Comparison of ENCODE assay signal across 8 cellular contexts in genomic region chr11:65423516-65424199, GRCh38. TPM values are rescaled to one million over a fixed set of nuclear protein-coding genes. Genes with fewer than 3 reads are reported as not detected.
DNase-seq lines count a peak whose midpoint lies in the region; ATAC-seq, FAIRE-seq and TF ChIP-seq lines count a peak whose summit lies in the region.

No MANE protein-coding gene starts in this region.

- H3K4me1 Mint-ChIP-seq in stimulated activated effector memory CD8-positive, alpha-beta T cell treated with anti-CD3 and anti-CD28 coated beads, Interleukin-12 subunit alpha, Interleukin-12 subunit beta, amount 100 ng/mL, for 72 hours: peaks cover 75% of the 10 kb centered on the region

- no peaks in the 10 kb centered on the region for H3K9me2 ChIP-seq in OCI-LY7 (ENCODE audit: insufficient read depth, low read length)

- FAIRE-seq in K562 (lab: Jason Lieb, UNC) (no peak), kidney (lab: Jason Lieb, UNC) (no peak)

- H3K4me1 ChIP-seq in OCI-LY7 (ENCODE audit: insufficient read depth, low read length, poor library complexity, severe bottlenecking) (peaks cover 56% of the 10 kb centered on the region), K562 (replicated peaks in 1 of 2; ENCODE audit: control insufficient read depth in 2 of 2, insufficient read depth in 2 of 2, low read length in 2 of 2) (peaks cover 33 to 37% of the 10 kb centered on the region in 2 experiments), kidney (ENCODE audit: control insufficient read depth in 1 of 2, insufficient read depth in 1 of 2, low read depth in 1 of 2, low read length in 2 of 2) (peaks cover 13 to 30% of the 10 kb centered on the region in 2 donors)

- ATAC-seq in K562 (no peak), HG03175 (IDR thresholded peaks at IDR 0.05; ENCODE audit: unreplicated experiment) (no peak), GM18498 (IDR thresholded peaks at IDR 0.05; ENCODE audit: unreplicated experiment) (no peak), HG03520 (IDR thresholded peaks at IDR 0.05; ENCODE audit: unreplicated experiment) (no peak)
- ATAC-seq in stimulated activated effector memory CD8-positive, alpha-beta T cell treated with anti-CD3 and anti-CD28 coated beads, Interleukin-12 subunit alpha, Interleukin-12 subunit beta, amount 100 ng/mL, for 72 hours: no peak

- POLR2A ChIA-PET in OCI-LY7 (lab: Charles Lee) (interaction anchor here (0.7 to 11.5 kb wide), 14 partner anchors 7 to 81 kb away, joined by 3 to 237 read pairs (median 4); partner anchors contain the start of gene MALAT1), K562 (lab: Yijun Ruan, JAX) (interaction anchor here (0.5 to 17.3 kb wide), 85 partner anchors 7 to 1546 kb away, joined by 3 to 1349 read pairs (median 5); partner anchors contain the start of genes CAPN1, CDC42EP2, DPF2 and EHBP1L1)

- H3K79me2 ChIP-seq in OCI-LY7 (ENCODE audit: insufficient read depth, low read depth, low read length): peaks cover 93% of the 10 kb centered on the region
- peaks cover 93% of the 10 kb centered on the region for H3K79me2 ChIP-seq in K562 (ENCODE audit: control insufficient read depth, insufficient read depth, low read length)

- H3K36me3 ChIP-seq in OCI-LY7 (ENCODE audit: insufficient read depth, low read length) (peaks cover 42% of the 10 kb centered on the region), K562 (ENCODE audit: control insufficient read depth, insufficient read depth, low read length) (peaks cover 50% of the 10 kb centered on the region), kidney (ENCODE audit: control insufficient read depth in 1 of 2, insufficient read depth in 2 of 2, low read length in 2 of 2) (peaks cover 26 to 48% of the 10 kb centered on the region in 2 donors)

- peak overlapping the region; percentile 91 for H3K4me2 ChIP-seq in OCI-LY7 (ENCODE audit: low read length)
- H3K4me2 ChIP-seq in K562 (ENCODE audit: insufficient read depth, low read length): peak overlapping the region; percentile 97

- H3K9me3 Mint-ChIP-seq in stimulated activated effector memory CD8-positive, alpha-beta T cell treated with anti-CD3 and anti-CD28 coated beads, Interleukin-12 subunit alpha, Interleukin-12 subunit beta, amount 100 ng/mL, for 72 hours: no peaks in the 10 kb centered on the region

- peak overlapping the region; percentile 100 for H3K27ac Mint-ChIP-seq in stimulated activated effector memory CD8-positive, alpha-beta T cell treated with anti-CD3 and anti-CD28 coated beads, Interleukin-12 subunit alpha, Interleukin-12 subunit beta, amount 100 ng/mL, for 72 hours

- no peaks in the 10 kb centered on the region for H3K9me1 ChIP-seq in K562 (ENCODE audit: control insufficient read depth, insufficient read depth, low read length)

- no peak for TF ChIP-seq POLR2A in K562 (conservative IDR thresholded peaks at IDR 0.05)

- peak overlapping the region; percentile 96 for H3K4me3 Mint-ChIP-seq in stimulated activated effector memory CD8-positive, alpha-beta T cell treated with anti-CD3 and anti-CD28 coated beads, Interleukin-12 subunit alpha, Interleukin-12 subunit beta, amount 100 ng/mL, for 72 hours

- BruUV-seq in OCI-LY7 (replicated peaks; lab: Mats Ljungman, UMichigan) (no TSS peak), K562 (replicated peaks; lab: Mats Ljungman, UMichigan) (no TSS peak)

- TF ChIP-seq CTCF in OCI-LY7 (conservative IDR thresholded peaks at IDR 0.05; ENCODE audit: low read length): no peak
- no peak for TF ChIP-seq CTCF in K562 (IDR thresholded peaks at IDR 0.05 in 2 of 3, conservative IDR thresholded peaks at IDR 0.05 in 1 of 3; ENCODE audit: insufficient read depth in 2 of 3, low read depth in 1 of 3, low read length in 3 of 3)
- no peak for TF ChIP-seq CTCF in kidney (IDR thresholded peaks at IDR 0.05; ENCODE audit: borderline replicate concordance, extremely low read depth, insufficient read depth)

- H4K20me1 ChIP-seq in OCI-LY7 (ENCODE audit: insufficient read depth, low read length) (peaks cover 24% of the 10 kb centered on the region), K562 (replicated peaks; ENCODE audit: control insufficient read depth, insufficient read depth, low read length) (peaks cover 59% of the 10 kb centered on the region)

- no peak overlapping the region for H2AFZ ChIP-seq in OCI-LY7 (ENCODE audit: low read length)
- H2AFZ ChIP-seq in K562 (ENCODE audit: low read depth, low read length): no peak overlapping the region

- WGBS in K562 (ENCODE audit: insufficient coverage, low coverage, missing lambda C conversion rate): 1% methylated on average over 19 of the region's 19 CpGs

- intact Hi-C loops in OCI-LY7 (cut with micrococcal nuclease; ENCODE audit: unreplicated experiment) (loop anchor here (2.0 kb wide), 1 partner anchor 33 kb away; no protein-coding TSS in a partner anchor), K562 (cut with micrococcal nuclease) (no loop called here), kidney (cut with DNase I) (no loop called here)

- in situ Hi-C loops in K562 (cut with MboI): no loop called here

- H3K27ac ChIP-seq in OCI-LY7 (ENCODE audit: low read depth, low read length, poor library complexity, severe bottlenecking) (peak overlapping the region; percentile 97), K562 (ENCODE audit: extremely low read depth, low read depth, low read length) (peak overlapping the region; percentile 98), kidney (ENCODE audit: low read depth in 2 of 2, low read length in 2 of 2) (peak overlapping the region; percentile 99 to 100)

- no peak for TF ChIP-seq RAD21 in K562 (CRISPR knock-in tag; conservative IDR thresholded peaks at IDR 0.05 in 1 of 2, IDR thresholded peaks at IDR 0.05 in 1 of 2)

- H3K27me3 ChIP-seq in K562 (ENCODE audit: control insufficient read depth in 2 of 2, insufficient read depth in 2 of 2, low read length in 2 of 2): no peaks in the 10 kb centered on the region

- DNase-seq in EL (peak; percentile 45), OCI-LY7 (ENCODE audit: low spot score) (peak; percentile 45), K562 (ENCODE audit: extremely low read depth in 1 of 4, low spot score in 3 of 4) (peak in 1 of 4 experiments; percentile 47), kidney (peak; percentile 78)
- DNase-seq in stimulated activated effector memory CD8-positive, alpha-beta T cell treated with anti-CD3 and anti-CD28 coated beads, Interleukin-12 subunit alpha, Interleukin-12 subunit beta, amount 100 ng/mL, for 72 hours (ENCODE audit: low spot score in 2 of 2): peak in 1 of 2 donors; percentile 79

- TF ChIP-seq EP300 in K562 (IDR thresholded peaks at IDR 0.05; ENCODE audit: low read length): no peak

- H3K9ac ChIP-seq in K562 (ENCODE audit: insufficient read depth in 1 of 2, low read depth in 2 of 2, low read length in 2 of 2) (peak overlapping the region; percentile 98 to 100), kidney (ENCODE audit: low read length in 2 of 2) (peak overlapping the region; percentile 99 to 100)

- H3K4me3 ChIP-seq in OCI-LY7 (ENCODE audit: low read depth, low read length, poor library complexity, severe bottlenecking) (peak overlapping the region; percentile 73), K562 (peak overlapping the region; percentile 79), kidney (ENCODE audit: low read length in 2 of 2) (peak overlapping the region; percentile 98 to 99)

- CTCF ChIA-PET in OCI-LY7 (lab: Charles Lee; ENCODE audit: unreplicated experiment): interaction anchor here (0.5 to 1.3 kb wide), 2 partner anchors 64 to 90 kb away, joined by 8 to 9 read pairs; partner anchors contain the start of gene DPF2
- CTCF ChIA-PET in K562 (lab: Yijun Ruan, JAX; ENCODE audit: low intra/inter-chr PET ratio): no interaction called here

- H3K9me3 ChIP-seq in OCI-LY7 (ENCODE audit: low read length) (no peaks in the 10 kb centered on the region), K562 (replicated peaks; ENCODE audit: control insufficient read depth, insufficient read depth, low read depth, low read length) (no peaks in the 10 kb centered on the region), kidney (ENCODE audit: control insufficient read depth in 1 of 2, low read length in 2 of 2) (no peaks in the 10 kb centered on the region)

- H3K36me3 Mint-ChIP-seq in stimulated activated effector memory CD8-positive, alpha-beta T cell treated with anti-CD3 and anti-CD28 coated beads, Interleukin-12 subunit alpha, Interleukin-12 subunit beta, amount 100 ng/mL, for 72 hours: peaks cover 100% of the 10 kb centered on the region

RNA-seq across cellular contexts. Expression of gene NEAT1, which starts 1.1 kb away (rescaled TPM):
- 30.1 and 52.2 TPM in 2 replicates for total RNA-seq in OCI-LY7 (2014; rRNA removed; shearing (Covaris generic))
- total RNA-seq in OCI-LY7 (2022): 390 and 440 TPM in 2 replicates
- 684 and 1,510 TPM in 2 replicates for total RNA-seq in K562 (2011; cell fraction: chromatin; rRNA removed; ENCODE audit: low replicate concordance)
- 291 and 321 TPM in 2 replicates for total RNA-seq in K562 (2011; cell fraction: nucleolus; rRNA removed)
- total RNA-seq in K562 (2011; cell fraction: nucleoplasm; rRNA removed): 737 and 1,283 TPM in 2 replicates
- 15.2 and 20.1 TPM in 2 replicates for total RNA-seq in K562 (2014; rRNA removed)
- 62.8 and 76.9 TPM in 2 replicates for total RNA-seq in K562 (2014; rRNA removed; fragmentation: Illumina TruSeq; extraction: Trizol)
- 26.3 and 31.5 TPM in 2 replicates for total RNA-seq in K562 (2015; rRNA removed; fragmentation: Illumina TruSeq; extraction: Trizol)
- total RNA-seq in K562 (2021): 129 and 208 TPM in 2 replicates
- polyA plus RNA-seq in K562 (2011; rRNA removed): 56.2 and 171 TPM in 2 replicates
- polyA plus RNA-seq in K562 (2011; cell fraction: cytosol; rRNA removed): 45.5 and 49.2 TPM in 2 replicates
- 234 and 651 TPM in 2 replicates for polyA plus RNA-seq in K562 (2011; cell fraction: nucleus; rRNA removed)
- polyA plus RNA-seq in K562 (2012): 312 and 328 TPM in 2 replicates
- 137 and 146 TPM in 2 replicates for polyA plus RNA-seq in K562 (2014; fragmentation: Illumina TruSeq; extraction: Trizol)
- polyA plus RNA-seq in K562 (2014; fragmentation: Nextera tagmentation; extraction: Ambion mirVana): 10 to 100 TPM; 22.8 to 30.1 TPM
- 382 and 389 TPM in 2 replicates for polyA plus RNA-seq in K562 (2014; rRNA removed)
- polyA minus RNA-seq in K562 (2011; rRNA and poly(A)+ RNA removed): 92.6 and 137 TPM in 2 replicates
- 19.9 and 35.6 TPM in 2 replicates for polyA minus RNA-seq in K562 (2011; cell fraction: cytosol; rRNA and poly(A)+ RNA removed)
- 168 and 220 TPM in 2 replicates for polyA minus RNA-seq in K562 (2011; cell fraction: nucleus; rRNA and poly(A)+ RNA removed)
- 1,006 TPM for total RNA-seq in kidney
- 595 TPM for polyA plus RNA-seq in kidney (ENCODE audit: insufficient read depth, low read depth, low replicate concordance)

RNA-seq across cellular contexts. Expression of gene FRMD8, which starts 37.2 kb away (rescaled TPM):
- 36.7 and 55.8 TPM in 2 replicates for total RNA-seq in OCI-LY7 (2014; rRNA removed; shearing (Covaris generic))
- total RNA-seq in OCI-LY7 (2022): 31.5 and 37.6 TPM in 2 replicates
- 28.5 and 83.6 TPM in 2 replicates for total RNA-seq in K562 (2011; cell fraction: chromatin; rRNA removed; ENCODE audit: low replicate concordance)
- total RNA-seq in K562 (2011; cell fraction: nucleolus; rRNA removed): 89.6 and 96.9 TPM in 2 replicates
- 32.8 and 36.5 TPM in 2 replicates for total RNA-seq in K562 (2011; cell fraction: nucleoplasm; rRNA removed)
- total RNA-seq in K562 (2014; rRNA removed): 34.6 and 46.5 TPM in 2 replicates
- 6.2 and 8.6 TPM in 2 replicates for total RNA-seq in K562 (2014; rRNA removed; fragmentation: Illumina TruSeq; extraction: Trizol)
- total RNA-seq in K562 (2015; rRNA removed; fragmentation: Illumina TruSeq; extraction: Trizol): 15.0 and 15.8 TPM in 2 replicates
- total RNA-seq in K562 (2021): 44.2 and 54.5 TPM in 2 replicates
- polyA plus RNA-seq in K562 (2011; rRNA removed): 16.0 and 19.9 TPM in 2 replicates
- polyA plus RNA-seq in K562 (2011; cell fraction: cytosol; rRNA removed): 24.0 and 43.0 TPM in 2 replicates
- polyA plus RNA-seq in K562 (2011; cell fraction: nucleus; rRNA removed): 25.1 and 46.6 TPM in 2 replicates
- polyA plus RNA-seq in K562 (2012): 21.4 and 22.5 TPM in 2 replicates
- polyA plus RNA-seq in K562 (2014; fragmentation: Illumina TruSeq; extraction: Trizol): 12.0 and 19.4 TPM in 2 replicates
- 1 to 10 TPM; 4.5 to 5.0 TPM for polyA plus RNA-seq in K562 (2014; fragmentation: Nextera tagmentation; extraction: Ambion mirVana)
- polyA plus RNA-seq in K562 (2014; rRNA removed): 33.4 and 41.7 TPM in 2 replicates
- 8.4 and 13.5 TPM in 2 replicates for polyA minus RNA-seq in K562 (2011; rRNA and poly(A)+ RNA removed)
- 21.0 and 21.1 TPM in 2 replicates for polyA minus RNA-seq in K562 (2011; cell fraction: cytosol; rRNA and poly(A)+ RNA removed)
- polyA minus RNA-seq in K562 (2011; cell fraction: nucleus; rRNA and poly(A)+ RNA removed): 28.1 and 34.6 TPM in 2 replicates
- 41.3 TPM for total RNA-seq in kidney
- polyA plus RNA-seq in kidney (ENCODE audit: insufficient read depth, low read depth, low replicate concordance): 9.4 TPM

RNA-seq across cellular contexts. Expression of gene SLC25A45, which starts 41.2 kb away (rescaled TPM):
- 5.9 and 7.0 TPM in 2 replicates for total RNA-seq in OCI-LY7 (2014; rRNA removed; shearing (Covaris generic))
- total RNA-seq in OCI-LY7 (2022) (20.7 and 24.0 TPM in 2 replicates), K562 (2014; rRNA removed) (0.82 and 2.3 TPM in 2 replicates), K562 (2014; rRNA removed; fragmentation: Illumina TruSeq; extraction: Trizol) (0.55 and 0.57 TPM in 2 replicates), K562 (2015; rRNA removed; fragmentation: Illumina TruSeq; extraction: Trizol) (0.40 and 0.45 TPM in 2 replicates), K562 (2021) (0.92 and 2.2 TPM in 2 replicates), kidney (14.7 TPM)
- 2.5 and 2.9 TPM in 2 replicates for total RNA-seq in K562 (2011; cell fraction: chromatin; rRNA removed; ENCODE audit: low replicate concordance)
- 2.7 and 3.6 TPM in 2 replicates for total RNA-seq in K562 (2011; cell fraction: nucleolus; rRNA removed)
- 2.3 and 2.7 TPM in 2 replicates for total RNA-seq in K562 (2011; cell fraction: nucleoplasm; rRNA removed)
- polyA plus RNA-seq in K562 (2011; rRNA removed) (0.61 and 0.81 TPM in 2 replicates), K562 (2014; fragmentation: Illumina TruSeq; extraction: Trizol) (0.51 and 0.68 TPM in 2 replicates), K562 (2014; fragmentation: Nextera tagmentation; extraction: Ambion mirVana) (under 1 TPM; 0.15 to 0.34 TPM), K562 (2014; rRNA removed) (0.93 and 1.1 TPM in 2 replicates), kidney (ENCODE audit: insufficient read depth, low read depth, low replicate concordance) (4.1 TPM)
- polyA plus RNA-seq in K562 (2011; cell fraction: cytosol; rRNA removed): 0.49 and 0.85 TPM in 2 replicates
- 1.2 and 3.9 TPM in 2 replicates for polyA plus RNA-seq in K562 (2011; cell fraction: nucleus; rRNA removed)
- 1.3 and 1.4 TPM in 2 replicates for polyA plus RNA-seq in K562 (2012)
- 0.35 and 0.42 TPM in 2 replicates for polyA minus RNA-seq in K562 (2011; rRNA and poly(A)+ RNA removed)
- polyA minus RNA-seq in K562 (2011; cell fraction: cytosol; rRNA and poly(A)+ RNA removed): 0.76 and 0.91 TPM in 2 replicates
- 0.40 and 0.56 TPM in 2 replicates for polyA minus RNA-seq in K562 (2011; cell fraction: nucleus; rRNA and poly(A)+ RNA removed)
